In genomic region chr1:36571106-36571505, GRCh38 we compare ENCODE assay signal across 24 cellular contexts.
"Had no signal": no experiment of that assay in that cellular context is flagged by ENCODE, and none has a peak within 500 bp of the region (broad histone marks: within the 10 kb centered on the region; RNA-seq: fewer than 3 reads in every experiment).

No MANE protein-coding gene starts in this region.

- DNase-seq: activated CD4-positive, alpha-beta memory T cell treated with anti-CD3 and anti-CD28 coated beads, Interleukin-2, amount 10 ng/mL, durations not matched to agents 7 days and 5 days; activated CD4-positive, alpha-beta T cell treated with anti-CD3 and anti-CD28 coated beads, Interleukin-2, amount 10 ng/mL, durations not matched to agents 7 days and 5 days; activated naive CD4-positive, alpha-beta T cell; activated naive CD8-positive, alpha-beta T cell treated with anti-CD3 and anti-CD28 coated beads for 36 hours; activated T-cell treated with anti-CD3 and anti-CD28 coated beads, Interleukin-2, amount 50 U/mL, for 4 hours; adrenal gland; cerebellar nuclear complex; cortex of kidney; heart left ventricle; mucosa of descending colon; stimulated activated CD4-positive, alpha-beta T cell treated with anti-CD3 and anti-CD28 coated beads, Interleukin-12 subunit alpha, Interleukin-12 subunit beta, amount 100 ng/mL, for 4 hours; stimulated activated CD4-positive, alpha-beta T cell treated with anti-CD3 and anti-CD28 coated beads, Interleukin-4, amount 100 ng/mL, for 1 hour; stimulated activated naive CD8-positive, alpha-beta T cell treated with anti-CD3 and anti-CD28 coated beads, Interleukin-15, Interleukin-2, amounts not matched to agents 100 U/mL and 50 U/mL, for 24 hours; T-helper 1 cell; testis; transverse colon; uterus had no signal

- H3K27me3 ChIP-seq: body of pancreas, right lobe of liver, testis had no signal

- H3K4me3 Mint-ChIP-seq: activated CD4-positive, alpha-beta memory T cell treated with anti-CD3 and anti-CD28 coated beads, Interleukin-2, amount 10 ng/mL, durations not matched to agents 7 days and 5 days; activated CD4-positive, alpha-beta T cell treated with anti-CD3 and anti-CD28 coated beads, Interleukin-2, amount 10 ng/mL, durations not matched to agents 7 days and 5 days; activated naive CD8-positive, alpha-beta T cell treated with anti-CD3 and anti-CD28 coated beads for 36 hours; activated T-cell treated with anti-CD3 and anti-CD28 coated beads, Interleukin-2, amount 50 U/mL, for 4 hours; activated T-helper 17 cell treated with anti-CD3 and anti-CD28 coated beads, Interleukin-2, amount 50 U/mL, for 72 hours; natural killer cell treated with Interleukin-12 subunit alpha and Interleukin-12 subunit beta and Interleukin-15 and Interleukin-18, amount 100 ng/mL, for 72 hours had no signal

- H3K36me3 ChIP-seq: adrenal gland, gastroesophageal sphincter, heart left ventricle, left lung, right lobe of liver, transverse colon, uterus had no signal

- H3K9me3 Mint-ChIP-seq: activated CD4-positive, alpha-beta memory T cell treated with anti-CD3 and anti-CD28 coated beads, Interleukin-2, amount 10 ng/mL, durations not matched to agents 7 days and 5 days; activated CD4-positive, alpha-beta T cell treated with anti-CD3 and anti-CD28 coated beads, Interleukin-2, amount 10 ng/mL, durations not matched to agents 7 days and 5 days; activated naive CD8-positive, alpha-beta T cell treated with anti-CD3 and anti-CD28 coated beads for 36 hours; activated T-cell treated with anti-CD3 and anti-CD28 coated beads, Interleukin-2, amount 50 U/mL, for 4 hours; activated T-helper 17 cell treated with anti-CD3 and anti-CD28 coated beads, Interleukin-2, amount 50 U/mL, for 72 hours; natural killer cell treated with Interleukin-12 subunit alpha and Interleukin-12 subunit beta and Interleukin-15 and Interleukin-18, amount 100 ng/mL, for 72 hours had no signal

- H3K4me1 ChIP-seq: adrenal gland, body of pancreas, gastroesophageal sphincter, heart left ventricle, left lung, testis, transverse colon, uterus had no signal

- H3K27ac ChIP-seq: adrenal gland, body of pancreas, gastroesophageal sphincter, heart left ventricle, left lung, right lobe of liver, testis, transverse colon, uterus had no signal

- H3K9me3 ChIP-seq: adrenal gland, body of pancreas, gastroesophageal sphincter, heart left ventricle, left lung, mucosa of descending colon, right lobe of liver, testis, transverse colon, uterus had no signal

- H3K27ac Mint-ChIP-seq: activated CD4-positive, alpha-beta memory T cell treated with anti-CD3 and anti-CD28 coated beads, Interleukin-2, amount 10 ng/mL, durations not matched to agents 7 days and 5 days; activated CD4-positive, alpha-beta T cell treated with anti-CD3 and anti-CD28 coated beads, Interleukin-2, amount 10 ng/mL, durations not matched to agents 7 days and 5 days; activated naive CD8-positive, alpha-beta T cell treated with anti-CD3 and anti-CD28 coated beads for 36 hours; activated T-helper 17 cell treated with anti-CD3 and anti-CD28 coated beads, Interleukin-2, amount 50 U/mL, for 72 hours; natural killer cell treated with Interleukin-12 subunit alpha and Interleukin-12 subunit beta and Interleukin-15 and Interleukin-18, amount 100 ng/mL, for 72 hours had no signal

- H3K4me1 Mint-ChIP-seq: activated CD4-positive, alpha-beta memory T cell treated with anti-CD3 and anti-CD28 coated beads, Interleukin-2, amount 10 ng/mL, durations not matched to agents 7 days and 5 days; activated CD4-positive, alpha-beta T cell treated with anti-CD3 and anti-CD28 coated beads, Interleukin-2, amount 10 ng/mL, durations not matched to agents 7 days and 5 days; activated naive CD8-positive, alpha-beta T cell treated with anti-CD3 and anti-CD28 coated beads for 36 hours; activated T-helper 17 cell treated with anti-CD3 and anti-CD28 coated beads, Interleukin-2, amount 50 U/mL, for 72 hours had no signal

- H3K36me3 Mint-ChIP-seq: activated naive CD8-positive, alpha-beta T cell treated with anti-CD3 and anti-CD28 coated beads for 36 hours; natural killer cell treated with Interleukin-12 subunit alpha and Interleukin-12 subunit beta and Interleukin-15 and Interleukin-18, amount 100 ng/mL, for 72 hours had no signal

- ATAC-seq: activated CD4-positive, CD25-positive, alpha-beta regulatory T cell treated with anti-CD3 and anti-CD28 coated beads, Interleukin-2, amount 50 U/mL, for 24 hours; activated T-cell treated with anti-CD3 and anti-CD28 coated beads, Interleukin-2, amount 50 U/mL, for 4 hours; activated T-helper 17 cell treated with anti-CD3 and anti-CD28 coated beads, Interleukin-2, amount 50 U/mL, for 72 hours; body of pancreas; gastroesophageal sphincter; heart left ventricle; left lung; mucosa of descending colon; natural killer cell treated with Interleukin-12 subunit alpha and Interleukin-12 subunit beta and Interleukin-15 and Interleukin-18, amount 100 ng/mL, for 72 hours; right lobe of liver; stimulated activated naive CD8-positive, alpha-beta T cell treated with anti-CD3 and anti-CD28 coated beads, Interleukin-15, Interleukin-2, amounts not matched to agents 100 U/mL and 50 U/mL, for 24 hours had no signal

- H3K4me3 ChIP-seq: adrenal gland, body of pancreas, gastroesophageal sphincter, heart left ventricle, left lung, mucosa of descending colon, right lobe of liver, testis, transverse colon, uterus had no signal
